ENCODE assay signal across 8 cellular contexts in the genomic region with DNA sequence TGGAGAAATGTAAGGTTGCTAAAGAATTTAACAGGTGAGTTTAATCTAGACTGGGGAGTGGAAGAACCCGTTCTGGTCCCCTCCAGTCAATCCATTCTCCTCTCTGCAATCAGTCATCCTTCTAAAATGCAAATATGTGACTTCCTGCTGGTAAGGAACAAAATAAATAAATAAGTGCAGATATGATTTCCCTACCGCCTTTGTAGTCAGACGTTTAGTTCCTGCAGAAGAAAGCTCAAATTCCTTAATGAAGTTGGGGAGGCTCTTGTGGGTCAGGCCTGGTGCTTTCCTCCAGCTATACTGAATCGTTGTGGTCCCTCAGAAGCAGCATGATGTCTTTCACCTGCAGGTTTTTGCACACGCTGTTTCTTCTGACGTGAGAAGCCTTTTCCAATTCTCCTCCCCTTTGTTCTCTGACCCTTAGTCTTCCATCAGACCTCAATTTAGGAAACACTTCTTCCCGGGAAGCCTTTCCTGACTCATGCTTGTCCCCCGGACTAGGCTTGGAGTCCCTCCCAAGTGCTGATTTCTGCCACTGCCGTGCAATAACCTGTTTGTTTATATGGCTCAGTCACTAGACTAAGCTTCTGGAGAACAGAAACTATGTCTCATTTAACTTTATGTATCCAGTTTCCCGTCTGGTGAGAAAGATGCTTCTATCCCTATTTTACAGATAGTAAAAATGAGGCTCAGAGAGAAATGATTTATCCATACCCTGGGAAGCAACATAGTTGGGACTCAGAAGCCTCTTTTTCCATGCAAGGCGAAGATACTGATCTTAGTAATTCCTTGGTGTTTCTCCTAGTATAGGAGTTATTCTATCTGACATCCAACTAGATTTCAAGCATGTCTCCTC. TPM values are rescaled to one million over a fixed set of nuclear protein-coding genes. Genes with fewer than 3 reads are reported as not detected.
A peak's percentile ranks its signal among the peaks of the same experiment; 100 is the strongest.
DNase-seq lines count a peak whose midpoint lies in the region; ATAC-seq and TF ChIP-seq lines count a peak whose summit lies in the region.

No MANE protein-coding gene starts in this region.

- DNase-seq in GM04503 (ENCODE audit: low read depth) (peak; percentile 18), RPMI7951 (ENCODE audit: low read depth) (peak; percentile 42), esophagus muscularis mucosa (ENCODE audit: extremely low spot score) (no peak), middle frontal gyrus (ENCODE audit: extremely low spot score, low spot score) (no peak)
- DNase-seq in stimulated activated CD4-positive, alpha-beta T cell treated with anti-CD3 and anti-CD28 coated beads, Interleukin-2, amount 100 ng/mL, for 24 hours: no peak

- no peak for ATAC-seq in GM21825 (IDR thresholded peaks at IDR 0.05; ENCODE audit: unreplicated experiment)
- no peak for ATAC-seq in GM19324 (IDR thresholded peaks at IDR 0.05; ENCODE audit: low FRiP score, unreplicated experiment)

- H3K27ac ChIP-seq in esophagus muscularis mucosa (replicated peaks in 1 of 4): peak overlapping the region; percentile 23 to 94 (median 92)
- no peak overlapping the region for H3K27ac ChIP-seq in rectal smooth muscle tissue (ENCODE audit: low read depth, low read length)

- H3K4me1 ChIP-seq in esophagus muscularis mucosa (peaks cover 42 to 60% (median 56%) of the 10 kb centered on the region in 4 donors), rectal smooth muscle tissue (ENCODE audit: control insufficient read depth, insufficient read depth, low read length) (peaks cover 19% of the 10 kb centered on the region)

- intact Hi-C loops in esophagus muscularis mucosa (cut with DNase I): loop anchor here (5.0 to 10.0 kb wide), 2 partner anchors 87 to 184 kb away; no protein-coding TSS in a partner anchor

- WGBS in esophagus muscularis mucosa: 13% methylated on average over 11 of the region's 11 CpGs

- peak overlapping the region; percentile 53 for H3K9ac ChIP-seq in rectal smooth muscle tissue (ENCODE audit: low read length)

- H3K27me3 ChIP-seq in esophagus muscularis mucosa (no peaks in the 10 kb centered on the region), rectal smooth muscle tissue (ENCODE audit: control insufficient read depth, insufficient read depth, low read length) (no peaks in the 10 kb centered on the region)

- H3K9me3 ChIP-seq in esophagus muscularis mucosa: no peaks in the 10 kb centered on the region

- TF ChIP-seq POLR2A in esophagus muscularis mucosa (IDR thresholded peaks at IDR 0.05; ENCODE audit: low read depth): no peak

- no peak for TF ChIP-seq CTCF in esophagus muscularis mucosa (IDR thresholded peaks at IDR 0.05)

- H3K4me3 ChIP-seq in esophagus muscularis mucosa (peak overlapping the region; percentile 73 to 94 (median 83)), rectal smooth muscle tissue (ENCODE audit: low read length) (peak overlapping the region; percentile 64)

- peaks cover 8 to 16% (median 15%) of the 10 kb centered on the region in 4 donors for H3K36me3 ChIP-seq in esophagus muscularis mucosa
- peaks cover 8% of the 10 kb centered on the region for H3K36me3 ChIP-seq in rectal smooth muscle tissue (ENCODE audit: control insufficient read depth, insufficient read depth, low read length)

- no peak for TF ChIP-seq EP300 in esophagus muscularis mucosa (IDR thresholded peaks at IDR 0.05)

RNA-seq across cellular contexts. Expression of a gene that starts 1.3 kb away (rescaled TPM):
- total RNA-seq in RPMI7951 (2014; rRNA removed; shearing (Covaris generic)): 98.8 and 114 TPM in 2 replicates
- total RNA-seq in esophagus muscularis mucosa: 100 to 1,000 TPM in 2 of 4 donors, 10 to 100 TPM in 2; 88.0 to 135 (median 113) TPM

RNA-seq across cellular contexts. Expression of a gene that starts 22.2 kb away (rescaled TPM):
- total RNA-seq in RPMI7951 (2014; rRNA removed; shearing (Covaris generic)): 2.2 and 2.4 TPM in 2 replicates
- total RNA-seq in esophagus muscularis mucosa: 10 to 100 TPM in 2 of 4 donors, 1 to 10 TPM in 2; 7.8 to 17.9 (median 10.2) TPM

Comparison
In these comparisons a context has a peak if more than half of its experiments do, and no peak if none do; other contexts are left out.
1. DNase-seq: peak in GM04503 (single experiment) and RPMI7951 (single experiment); none in esophagus muscularis mucosa (single experiment), stimulated activated CD4-positive, alpha-beta T cell treated with anti-CD3 and anti-CD28 coated beads, Interleukin-2, amount 100 ng/mL, for 24 hours (0 of 2) and middle frontal gyrus (single experiment).